In the genomic region with DNA sequence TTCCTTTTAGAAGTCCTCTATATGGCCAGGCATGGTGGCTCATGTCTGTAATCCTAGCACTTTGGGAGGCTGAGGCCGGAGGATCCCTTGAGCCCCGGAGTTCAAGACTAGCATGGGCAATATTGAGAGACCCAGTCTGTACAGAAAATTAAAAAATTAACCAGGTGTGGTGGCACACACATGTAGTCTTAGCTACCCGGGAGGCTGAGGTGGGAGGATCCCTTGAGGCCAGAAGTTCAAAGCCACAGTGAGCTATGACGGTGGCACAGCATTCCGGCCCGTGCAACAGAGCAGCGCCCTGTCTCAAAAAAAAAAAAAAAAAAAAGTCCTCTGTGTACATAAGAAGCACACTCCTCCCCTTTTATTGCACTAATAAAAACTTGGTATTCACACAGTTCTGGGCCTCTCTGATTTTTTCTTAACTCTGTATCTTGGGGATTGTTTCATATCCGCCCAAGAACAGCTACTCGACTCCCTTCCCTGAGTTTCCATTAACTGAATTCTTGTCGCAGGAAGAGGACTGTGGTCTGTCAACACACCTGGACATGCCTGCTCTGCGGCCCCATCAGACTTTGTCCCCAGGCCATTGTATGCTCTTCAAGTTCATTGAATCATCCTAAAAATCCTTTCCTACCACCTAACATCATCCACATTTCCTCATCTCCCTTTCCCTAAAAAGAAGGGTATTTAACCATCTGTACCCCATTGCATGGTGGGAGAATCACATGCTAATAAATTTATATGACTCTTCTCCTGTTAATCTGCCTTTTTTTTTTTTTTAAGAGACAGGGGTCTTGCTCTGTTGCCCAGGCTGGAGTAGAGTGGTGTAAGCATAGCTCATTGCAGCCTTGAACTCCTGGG, we compare ENCODE assay signal across 31 cellular contexts. TPM values are rescaled to one million over a fixed set of nuclear protein-coding genes. Genes with fewer than 3 reads are reported as not detected.
"Had no signal": no experiment of that assay in that cellular context is flagged by ENCODE, and none has a peak within 500 bp of the region (broad histone marks: within the 10 kb centered on the region; RNA-seq: fewer than 3 reads in every experiment).

No MANE protein-coding gene starts in this region.

- H3K27me3 Mint-ChIP-seq: activated T-cell treated with anti-CD3 and anti-CD28 coated beads, Interleukin-2, amount 50 U/mL, for 24 hours; brain had no signal

- H3K4me3 Mint-ChIP-seq: activated CD4-positive, alpha-beta memory T cell treated with anti-CD3 and anti-CD28 coated beads, Interleukin-2, amount 10 ng/mL, durations not matched to agents 7 days and 5 days; activated CD4-positive, alpha-beta T cell treated with anti-CD3 and anti-CD28 coated beads, Interleukin-2, amount 10 ng/mL, durations not matched to agents 7 days and 5 days; activated naive CD4-positive, alpha-beta T cell treated with anti-CD3 and anti-CD28 coated beads, Interleukin-2, amount 10 ng/mL, durations not matched to agents 7 days and 5 days; activated naive CD8-positive, alpha-beta T cell treated with anti-CD3 and anti-CD28 coated beads, Interleukin-2, amount 10 ng/mL, durations not matched to agents 7 days and 5 days; activated T-cell treated with anti-CD3 and anti-CD28 coated beads, Interleukin-2, amount 50 U/mL, for 24 hours; brain; effector memory CD8-positive, alpha-beta T cell; naive thymus-derived CD8-positive, alpha-beta T cell; neural progenitor cell; T-helper 1 cell treated with Interleukin-12 subunit alpha and Interleukin-12 subunit beta and Interleukin-4 antibody, amounts not matched to agents 30 μg/mL and 1 μg/mL, for 36 hours had no signal

- DNase-seq: activated CD4-positive, alpha-beta memory T cell treated with anti-CD3 and anti-CD28 coated beads, Interleukin-2, amount 10 ng/mL, durations not matched to agents 7 days and 5 days; activated CD4-positive, alpha-beta T cell treated with anti-CD3 and anti-CD28 coated beads for 1 hour; activated CD4-positive, alpha-beta T cell treated with anti-CD3 and anti-CD28 coated beads, Interleukin-2, amount 10 ng/mL, durations not matched to agents 7 days and 5 days; activated CD8-positive, alpha-beta memory T cell treated with anti-CD3 and anti-CD28 coated beads, Interleukin-2, amount 50 U/mL, for 48 hours; activated gamma-delta T cell; activated naive CD4-positive, alpha-beta T cell treated with anti-CD3 and anti-CD28 coated beads, Interleukin-2, amount 10 ng/mL, durations not matched to agents 7 days and 5 days; activated naive CD8-positive, alpha-beta T cell treated with anti-CD3 and anti-CD28 coated beads, Interleukin-2, amount 10 ng/mL, durations not matched to agents 7 days and 5 days; activated T-cell treated with anti-CD3 and anti-CD28 coated beads, Interleukin-2, amount 50 U/mL, for 24 hours; cerebellar nuclear complex; dorsolateral prefrontal cortex; effector memory CD8-positive, alpha-beta T cell; left ventricle myocardium inferior; mammary epithelial cell; midbrain; naive thymus-derived CD8-positive, alpha-beta T cell; occipital lobe; psoas muscle; spleen; stimulated activated naive CD4-positive, alpha-beta T cell treated with Interleukin-2 at 50 U/mL for 16 hours; T1000; upper lobe of left lung had no signal

- ATAC-seq: effector memory CD8-positive, alpha-beta T cell; gastroesophageal sphincter; naive thymus-derived CD8-positive, alpha-beta T cell; psoas muscle had no signal

- H3K4me1 Mint-ChIP-seq: activated CD4-positive, alpha-beta memory T cell treated with anti-CD3 and anti-CD28 coated beads, Interleukin-2, amount 10 ng/mL, durations not matched to agents 7 days and 5 days; activated CD4-positive, alpha-beta T cell treated with anti-CD3 and anti-CD28 coated beads, Interleukin-2, amount 10 ng/mL, durations not matched to agents 7 days and 5 days; activated naive CD4-positive, alpha-beta T cell treated with anti-CD3 and anti-CD28 coated beads, Interleukin-2, amount 10 ng/mL, durations not matched to agents 7 days and 5 days; activated naive CD8-positive, alpha-beta T cell treated with anti-CD3 and anti-CD28 coated beads, Interleukin-2, amount 10 ng/mL, durations not matched to agents 7 days and 5 days; brain; naive thymus-derived CD8-positive, alpha-beta T cell; neural progenitor cell had no signal

- H2AFZ ChIP-seq: neural progenitor cell, parathyroid adenoma had no signal

- H3K9me3 Mint-ChIP-seq: activated CD4-positive, alpha-beta memory T cell treated with anti-CD3 and anti-CD28 coated beads, Interleukin-2, amount 10 ng/mL, durations not matched to agents 7 days and 5 days; activated naive CD4-positive, alpha-beta T cell treated with anti-CD3 and anti-CD28 coated beads, Interleukin-2, amount 10 ng/mL, durations not matched to agents 7 days and 5 days; activated naive CD8-positive, alpha-beta T cell treated with anti-CD3 and anti-CD28 coated beads, Interleukin-2, amount 10 ng/mL, durations not matched to agents 7 days and 5 days; activated T-cell treated with anti-CD3 and anti-CD28 coated beads, Interleukin-2, amount 50 U/mL, for 24 hours; effector memory CD8-positive, alpha-beta T cell; neural progenitor cell; T-helper 1 cell treated with Interleukin-12 subunit alpha and Interleukin-12 subunit beta and Interleukin-4 antibody, amounts not matched to agents 30 μg/mL and 1 μg/mL, for 36 hours had no signal

- H3K27me3 ChIP-seq: ascending aorta, cardiac muscle cell, dorsolateral prefrontal cortex, gastroesophageal sphincter, neural progenitor cell, spleen, upper lobe of left lung, vagina had no signal

- H3K27ac Mint-ChIP-seq: activated CD4-positive, alpha-beta memory T cell treated with anti-CD3 and anti-CD28 coated beads, Interleukin-2, amount 10 ng/mL, durations not matched to agents 7 days and 5 days; activated CD4-positive, alpha-beta T cell treated with anti-CD3 and anti-CD28 coated beads, Interleukin-2, amount 10 ng/mL, durations not matched to agents 7 days and 5 days; activated naive CD4-positive, alpha-beta T cell treated with anti-CD3 and anti-CD28 coated beads, Interleukin-2, amount 10 ng/mL, durations not matched to agents 7 days and 5 days; activated naive CD8-positive, alpha-beta T cell treated with anti-CD3 and anti-CD28 coated beads, Interleukin-2, amount 10 ng/mL, durations not matched to agents 7 days and 5 days; activated T-cell treated with anti-CD3 and anti-CD28 coated beads, Interleukin-2, amount 50 U/mL, for 24 hours; brain; effector memory CD8-positive, alpha-beta T cell; naive thymus-derived CD8-positive, alpha-beta T cell; T-helper 1 cell treated with Interleukin-12 subunit alpha and Interleukin-12 subunit beta and Interleukin-4 antibody, amounts not matched to agents 30 μg/mL and 1 μg/mL, for 36 hours had no signal

- H3K79me2 ChIP-seq: parathyroid adenoma had no signal

- H3K36me3 Mint-ChIP-seq: activated naive CD4-positive, alpha-beta T cell treated with anti-CD3 and anti-CD28 coated beads, Interleukin-2, amount 10 ng/mL, durations not matched to agents 7 days and 5 days; activated naive CD8-positive, alpha-beta T cell treated with anti-CD3 and anti-CD28 coated beads, Interleukin-2, amount 10 ng/mL, durations not matched to agents 7 days and 5 days; brain; neural progenitor cell had no signal

- H3K4me2 ChIP-seq: neural progenitor cell had no signal

- H3K9me3 ChIP-seq: ascending aorta, gastroesophageal sphincter, left ventricle myocardium inferior, psoas muscle, spleen, thoracic aorta, upper lobe of left lung, vagina had no signal

- H3K36me3 ChIP-seq: ascending aorta, cardiac muscle cell, gastroesophageal sphincter, left ventricle myocardium inferior, neural progenitor cell, spleen, thoracic aorta, upper lobe of left lung, vagina had no signal

- H3K27ac ChIP-seq: ascending aorta, cardiac muscle cell, coronary artery, dorsolateral prefrontal cortex, gastroesophageal sphincter, left ventricle myocardium inferior, neural progenitor cell, parathyroid adenoma, psoas muscle, spleen, thoracic aorta, upper lobe of left lung, vagina had no signal

- H3K4me3 ChIP-seq: ascending aorta, cardiac muscle cell, coronary artery, dorsolateral prefrontal cortex, gastroesophageal sphincter, left ventricle myocardium inferior, neural progenitor cell, psoas muscle, spleen, thoracic aorta, upper lobe of left lung, vagina had no signal

- H3K9ac ChIP-seq: neural progenitor cell, parathyroid adenoma had no signal

- H3K4me1 ChIP-seq: ascending aorta, gastroesophageal sphincter, left ventricle myocardium inferior, neural progenitor cell, parathyroid adenoma, psoas muscle, upper lobe of left lung, vagina had no signal

RNA-seq across cellular contexts. Expression of gene RPP40, which starts 55.4 kb away (rescaled TPM):
- total RNA-seq: ascending aorta had no signal
